In genomic region chr12:114662512-114663177, GRCh38 we compare ENCODE assay signal across 8 cellular contexts. TPM values are rescaled to one million over a fixed set of nuclear protein-coding genes. Genes with fewer than 3 reads are reported as not detected.
A peak's percentile ranks its signal among the peaks of the same experiment; 100 is the strongest.
DNase-seq lines count a peak whose midpoint lies in the region; ATAC-seq and TF ChIP-seq lines count a peak whose summit lies in the region.

No MANE protein-coding gene starts in this region.

- H3K27me3 ChIP-seq in left lung = peaks cover 22 to 53% of the 10 kb centered on the region in 2 donors

- H3K27ac ChIP-seq in left lung = no peak overlapping the region

- TF ChIP-seq CTCF in left lung (IDR thresholded peaks at IDR 0.05) = peak; percentile 85 to 91

- no peaks in the 10 kb centered on the region for H3K9me3 ChIP-seq in left lung

- H3K4me1 ChIP-seq in left lung = peaks cover 0 to 4% of the 10 kb centered on the region in 2 donors

- H3K36me3 ChIP-seq in left lung = no peaks in the 10 kb centered on the region

- no peak overlapping the region for H3K4me3 ChIP-seq in left lung

- DNase-seq in NCI-H1417 (lab: John Stamatoyannopoulos, UW) (peak; percentile 29 to 86 (median 76)), NCI-H1417 treated with DMSO at 0.1 percent for 48 hours (lab: John Stamatoyannopoulos, UW) (no peak), NCI-H2107 treated with DMSO at 0.1 percent for 48 hours (lab: John Stamatoyannopoulos, UW; ENCODE audit: unreplicated experiment) (peak; percentile 43), cerebellum (ENCODE audit: low spot score) (peak; percentile 51), left lung (peak in 1 of 2 donors; percentile 52)
- peak; percentile 66 for DNase-seq in activated CD4-positive, CD25-positive, alpha-beta regulatory T cell treated with anti-CD3 and anti-CD28 coated beads, Interleukin-2, amount 50 U/mL, for 72 hours
- peak in 2 of 3 donors; percentile 9 to 41 for DNase-seq in stimulated activated CD4-positive, alpha-beta T cell treated with anti-CD3 and anti-CD28 coated beads, TNF-alpha, amount 100 ng/mL, for 1 hour (ENCODE audit: low read depth in 3 of 3, low spot score in 1 of 3)

- intact Hi-C loops in left lung (cut with DNase I) = loop anchor here in 1 of 2 donors (5.0 kb wide), 1 partner anchor 1255 kb away; no protein-coding TSS in a partner anchor

- ATAC-seq in left lung (peak; percentile 91), HG03378 (IDR thresholded peaks at IDR 0.05; ENCODE audit: unreplicated experiment) (no peak)

RNA-seq across cellular contexts. Expression of gene TBX3, which starts 21.3 kb away (rescaled TPM):
- total RNA-seq in cerebellum (3.7 TPM), left lung (10 to 100 TPM; 28.3 to 48.1 TPM)
